In genomic region chr11:112962854-112963367, GRCh38 we compare ENCODE assay signal across 1 cellular context.
TF ChIP-seq lines count a peak whose summit lies in the region.

No MANE protein-coding gene starts in this region.

TF ChIP-seq in H1, 55 proteins besides CTCF, POLR2A, EP300 and RAD21:
- 0 out of 2 replicates have a peak, but pooled peaks have one; percentile 11 for TF ChIP-seq KDM1A (IDR thresholded peaks at IDR 0.05; ENCODE audit: borderline replicate concordance, low read length)
- peak; percentile 17 for TF ChIP-seq KDM4A (IDR thresholded peaks at IDR 0.05; ENCODE audit: low read depth, low read length, severe bottlenecking)
- peak; percentile 96 for TF ChIP-seq E2F6 (IDR thresholded peaks at IDR 0.05)
- TF ChIP-seq ASH2L (IDR thresholded peaks at IDR 0.05; ENCODE audit: low read length), result peak; percentile 54
- TF ChIP-seq RBBP5 (IDR thresholded peaks at IDR 0.05; ENCODE audit: borderline replicate concordance, low read depth, low read length), result no peak
